Comparison of ENCODE assay signal across 27 cellular contexts in genomic region chr12:132651444-132652100, GRCh38. TPM values are rescaled to one million over a fixed set of nuclear protein-coding genes. Genes with fewer than 3 reads are reported as not detected.
DNase-seq lines count a peak whose midpoint lies in the region; ATAC-seq and TF ChIP-seq lines count a peak whose summit lies in the region.
"Had no signal": no experiment of that assay in that cellular context is flagged by ENCODE, and none has a peak within 500 bp of the region (broad histone marks: within the 10 kb centered on the region; RNA-seq: fewer than 3 reads in every experiment).

No MANE protein-coding gene starts in this region.

- H3K4me3 Mint-ChIP-seq in activated CD4-positive, alpha-beta memory T cell treated with anti-CD3 and anti-CD28 coated beads, Interleukin-2, amount 10 ng/mL, durations not matched to agents 7 days and 5 days = no peak overlapping the region
- no peak overlapping the region for H3K4me3 Mint-ChIP-seq in activated CD4-positive, alpha-beta memory T cell treated with anti-CD3 and anti-CD28 coated beads for 36 hours
- H3K4me3 Mint-ChIP-seq in stimulated activated effector memory CD8-positive, alpha-beta T cell treated with anti-CD3 and anti-CD28 coated beads, Interleukin-12 subunit alpha, Interleukin-12 subunit beta, amount 100 ng/mL, for 72 hours = no peak overlapping the region
- H3K4me3 Mint-ChIP-seq: activated CD4-positive, alpha-beta T cell treated with anti-CD3 and anti-CD28 coated beads, Interleukin-2, amount 10 ng/mL, durations not matched to agents 24 days and 14 days; activated naive CD4-positive, alpha-beta T cell treated with anti-CD3 and anti-CD28 coated beads for 36 hours; CD4-positive, CD25-positive, alpha-beta regulatory T cell; central memory CD8-positive, alpha-beta T cell; naive thymus-derived CD4-positive, alpha-beta T cell; stimulated activated naive B cell treated with anti-CD40 and anti-IgM and Interleukin-4, amounts not matched to agents 10 μg/mL and 1 μg/mL and 100 μg/mL, for 72 hours had no signal

- no peaks in the 10 kb centered on the region for H3K27me3 Mint-ChIP-seq in activated CD4-positive, alpha-beta memory T cell treated with anti-CD3 and anti-CD28 coated beads, Interleukin-2, amount 10 ng/mL, durations not matched to agents 7 days and 5 days
- no peaks in the 10 kb centered on the region for H3K27me3 Mint-ChIP-seq in activated CD4-positive, alpha-beta memory T cell treated with anti-CD3 and anti-CD28 coated beads for 36 hours
- H3K27me3 Mint-ChIP-seq: activated CD4-positive, alpha-beta T cell treated with anti-CD3 and anti-CD28 coated beads, Interleukin-2, amount 10 ng/mL, durations not matched to agents 24 days and 14 days; CD4-positive, CD25-positive, alpha-beta regulatory T cell; central memory CD8-positive, alpha-beta T cell; naive thymus-derived CD4-positive, alpha-beta T cell; stimulated activated naive B cell treated with anti-CD40 and anti-IgM and Interleukin-4, amounts not matched to agents 10 μg/mL and 1 μg/mL and 100 μg/mL, for 72 hours had no signal

- POLR2A ChIA-PET in activated CD4-positive, alpha-beta memory T cell treated with anti-CD3 and anti-CD28 coated beads, Interleukin-2, amount 10 ng/mL, durations not matched to agents 7 days and 5 days (lab: Charles Lee) = no interaction called here
- POLR2A ChIA-PET in activated CD4-positive, alpha-beta memory T cell treated with anti-CD3 and anti-CD28 coated beads for 36 hours (lab: Charles Lee) = no interaction called here
- POLR2A ChIA-PET in RWPE1 (lab: Yijun Ruan, JAX; ENCODE audit: low non-redundant PET) = no interaction called here

- peak overlapping the region; percentile 35 for H3K27ac Mint-ChIP-seq in activated CD4-positive, alpha-beta memory T cell treated with anti-CD3 and anti-CD28 coated beads, Interleukin-2, amount 10 ng/mL, durations not matched to agents 7 days and 5 days
- H3K27ac Mint-ChIP-seq in activated CD4-positive, alpha-beta memory T cell treated with anti-CD3 and anti-CD28 coated beads for 36 hours = no peak overlapping the region
- H3K27ac Mint-ChIP-seq in stimulated activated effector memory CD8-positive, alpha-beta T cell treated with anti-CD3 and anti-CD28 coated beads, Interleukin-12 subunit alpha, Interleukin-12 subunit beta, amount 100 ng/mL, for 72 hours = peak overlapping the region; percentile 60
- H3K27ac Mint-ChIP-seq: activated CD4-positive, alpha-beta T cell treated with anti-CD3 and anti-CD28 coated beads, Interleukin-2, amount 10 ng/mL, durations not matched to agents 24 days and 14 days; activated naive CD4-positive, alpha-beta T cell treated with anti-CD3 and anti-CD28 coated beads for 36 hours; CD4-positive, CD25-positive, alpha-beta regulatory T cell; stimulated activated naive B cell treated with anti-CD40 and anti-IgM and Interleukin-4, amounts not matched to agents 10 μg/mL and 1 μg/mL and 100 μg/mL, for 72 hours had no signal

- DNase-seq in NCI-H2029 treated with DMSO at 0.1 percent for 48 hours (lab: John Stamatoyannopoulos, UW) (peak; percentile 98), NCI-H2029 (lab: John Stamatoyannopoulos, UW) (no peak), RWPE1 (ENCODE audit: low spot score) (no peak), UCSD-AML1 (lab: John Stamatoyannopoulos, UW; ENCODE audit: unreplicated experiment) (no peak), foreskin melanocyte (no peak)
- no peak for DNase-seq in activated CD4-positive, alpha-beta memory T cell treated with anti-CD3 and anti-CD28 coated beads, Interleukin-2, amount 10 ng/mL, durations not matched to agents 7 days and 5 days
- no peak for DNase-seq in activated CD4-positive, alpha-beta memory T cell treated with anti-CD3 and anti-CD28 coated beads for 36 hours
- no peak for DNase-seq in stimulated activated effector memory CD8-positive, alpha-beta T cell treated with anti-CD3 and anti-CD28 coated beads, Interleukin-12 subunit alpha, Interleukin-12 subunit beta, amount 100 ng/mL, for 72 hours (ENCODE audit: low spot score in 2 of 2)
- DNase-seq: activated CD4-positive, alpha-beta T cell treated with anti-CD3 and anti-CD28 coated beads, Interleukin-2, amount 10 ng/mL, durations not matched to agents 24 days and 14 days; activated naive CD4-positive, alpha-beta T cell treated with anti-CD3 and anti-CD28 coated beads for 36 hours; activated T-cell treated with anti-CD3 and anti-CD28 coated beads for 4 hours; CD4-positive, CD25-positive, alpha-beta regulatory T cell; left colon; mesendoderm; MG63; naive thymus-derived CD4-positive, alpha-beta T cell; NCI-H774; Peyer's patch; SK-N-SH; stimulated activated naive B cell treated with anti-CD40 and anti-IgM and Interleukin-4, amounts not matched to agents 10 μg/mL and 1 μg/mL and 100 μg/mL, for 72 hours had no signal

- intact Hi-C loops in activated CD4-positive, alpha-beta memory T cell treated with anti-CD3 and anti-CD28 coated beads for 36 hours (cut with micrococcal nuclease) = no loop called here

- ATAC-seq in stimulated activated effector memory CD8-positive, alpha-beta T cell treated with anti-CD3 and anti-CD28 coated beads, Interleukin-12 subunit alpha, Interleukin-12 subunit beta, amount 100 ng/mL, for 72 hours = no peak
- ATAC-seq: left colon; naive thymus-derived CD4-positive, alpha-beta T cell; sciatic nerve; stimulated activated naive B cell treated with anti-CD40 and anti-IgM and Interleukin-4, amounts not matched to agents 10 μg/mL and 1 μg/mL and 100 μg/mL, for 72 hours had no signal

- H3K36me3 Mint-ChIP-seq in activated CD4-positive, alpha-beta memory T cell treated with anti-CD3 and anti-CD28 coated beads, Interleukin-2, amount 10 ng/mL, durations not matched to agents 7 days and 5 days (ENCODE audit: low read depth) = peaks cover 63% of the 10 kb centered on the region
- H3K36me3 Mint-ChIP-seq in activated CD4-positive, alpha-beta memory T cell treated with anti-CD3 and anti-CD28 coated beads for 36 hours = peaks cover 38% of the 10 kb centered on the region
- peaks cover 100% of the 10 kb centered on the region for H3K36me3 Mint-ChIP-seq in stimulated activated effector memory CD8-positive, alpha-beta T cell treated with anti-CD3 and anti-CD28 coated beads, Interleukin-12 subunit alpha, Interleukin-12 subunit beta, amount 100 ng/mL, for 72 hours

- H3K27ac ChIP-seq in RWPE1 = peak overlapping the region; percentile 21; the same call in 1 of the 2 replicates
- H3K27ac ChIP-seq: esophagus muscularis mucosa, parathyroid adenoma, Peyer's patch, thoracic aorta had no signal

- peaks cover 9% of the 10 kb centered on the region for H3K4me1 Mint-ChIP-seq in activated CD4-positive, alpha-beta memory T cell treated with anti-CD3 and anti-CD28 coated beads, Interleukin-2, amount 10 ng/mL, durations not matched to agents 7 days and 5 days
- H3K4me1 Mint-ChIP-seq in activated CD4-positive, alpha-beta memory T cell treated with anti-CD3 and anti-CD28 coated beads for 36 hours (ENCODE audit: low read depth) = no peaks in the 10 kb centered on the region
- no peaks in the 10 kb centered on the region for H3K4me1 Mint-ChIP-seq in stimulated activated effector memory CD8-positive, alpha-beta T cell treated with anti-CD3 and anti-CD28 coated beads, Interleukin-12 subunit alpha, Interleukin-12 subunit beta, amount 100 ng/mL, for 72 hours
- H3K4me1 Mint-ChIP-seq: CD4-positive, CD25-positive, alpha-beta regulatory T cell; central memory CD8-positive, alpha-beta T cell; naive thymus-derived CD4-positive, alpha-beta T cell; stimulated activated naive B cell treated with anti-CD40 and anti-IgM and Interleukin-4, amounts not matched to agents 10 μg/mL and 1 μg/mL and 100 μg/mL, for 72 hours had no signal

- TF ChIP-seq CTCF in RWPE1 (conservative IDR thresholded peaks at IDR 0.05; ENCODE audit: low read depth) = no peak

- CTCF ChIA-PET in activated CD4-positive, alpha-beta memory T cell treated with anti-CD3 and anti-CD28 coated beads, Interleukin-2, amount 10 ng/mL, durations not matched to agents 7 days and 5 days (lab: Charles Lee) = no interaction called here
- CTCF ChIA-PET in activated CD4-positive, alpha-beta memory T cell treated with anti-CD3 and anti-CD28 coated beads for 36 hours (lab: Charles Lee) = interaction anchor here (1.9 to 2.0 kb wide), 2 partner anchors 13 to 37 kb away, joined by 6 to 8 read pairs; no protein-coding TSS in a partner anchor
- CTCF ChIA-PET in RWPE1 (lab: Yijun Ruan, JAX) = interaction anchor here (0.6 kb wide), 1 partner anchor 13 kb away, joined by 3 read pairs; no protein-coding TSS in a partner anchor

- no peaks in the 10 kb centered on the region for H3K9me3 Mint-ChIP-seq in activated CD4-positive, alpha-beta memory T cell treated with anti-CD3 and anti-CD28 coated beads, Interleukin-2, amount 10 ng/mL, durations not matched to agents 7 days and 5 days
- H3K9me3 Mint-ChIP-seq in activated CD4-positive, alpha-beta memory T cell treated with anti-CD3 and anti-CD28 coated beads for 36 hours = no peaks in the 10 kb centered on the region
- no peaks in the 10 kb centered on the region for H3K9me3 Mint-ChIP-seq in stimulated activated effector memory CD8-positive, alpha-beta T cell treated with anti-CD3 and anti-CD28 coated beads, Interleukin-12 subunit alpha, Interleukin-12 subunit beta, amount 100 ng/mL, for 72 hours
- H3K9me3 Mint-ChIP-seq: activated CD4-positive, alpha-beta T cell treated with anti-CD3 and anti-CD28 coated beads, Interleukin-2, amount 10 ng/mL, durations not matched to agents 24 days and 14 days; activated naive CD4-positive, alpha-beta T cell treated with anti-CD3 and anti-CD28 coated beads for 36 hours; CD4-positive, CD25-positive, alpha-beta regulatory T cell; central memory CD8-positive, alpha-beta T cell; stimulated activated naive B cell treated with anti-CD40 and anti-IgM and Interleukin-4, amounts not matched to agents 10 μg/mL and 1 μg/mL and 100 μg/mL, for 72 hours had no signal

RNA-seq across cellular contexts. Expression of gene P2RX2, which starts 33.0 kb away (rescaled TPM):
- not detected for total RNA-seq in activated CD4-positive, alpha-beta memory T cell treated with anti-CD3 and anti-CD28 coated beads, Interleukin-2, amount 10 ng/mL, durations not matched to agents 7 days and 5 days
- total RNA-seq in activated CD4-positive, alpha-beta memory T cell treated with anti-CD3 and anti-CD28 coated beads for 36 hours = not detected
- total RNA-seq: activated CD4-positive, alpha-beta T cell treated with anti-CD3 and anti-CD28 coated beads, Interleukin-2, amount 10 ng/mL, durations not matched to agents 24 days and 14 days; activated naive CD4-positive, alpha-beta T cell treated with anti-CD3 and anti-CD28 coated beads for 36 hours; CD4-positive, CD25-positive, alpha-beta regulatory T cell; Daoy; glomerular endothelial cell; sciatic nerve; thoracic aorta had no signal

RNA-seq across cellular contexts. Expression of gene POLE, which starts 35.6 kb away (rescaled TPM):
- total RNA-seq in activated CD4-positive, alpha-beta memory T cell treated with anti-CD3 and anti-CD28 coated beads, Interleukin-2, amount 10 ng/mL, durations not matched to agents 7 days and 5 days = 100 to 1,000 TPM; 108 to 117 TPM
- 100 to 1,000 TPM; 112 to 114 TPM for total RNA-seq in activated CD4-positive, alpha-beta memory T cell treated with anti-CD3 and anti-CD28 coated beads for 36 hours

RNA-seq across cellular contexts. Expression of gene PXMP2, which starts 35.8 kb away (rescaled TPM):
- 10 to 100 TPM; 24.5 to 24.9 TPM for total RNA-seq in activated CD4-positive, alpha-beta memory T cell treated with anti-CD3 and anti-CD28 coated beads, Interleukin-2, amount 10 ng/mL, durations not matched to agents 7 days and 5 days
- 10 to 100 TPM; 17.8 to 20.9 TPM for total RNA-seq in activated CD4-positive, alpha-beta memory T cell treated with anti-CD3 and anti-CD28 coated beads for 36 hours

RNA-seq across cellular contexts. Expression of gene LRCOL1, which starts 41.2 kb away (rescaled TPM):
- not detected for total RNA-seq in activated CD4-positive, alpha-beta memory T cell treated with anti-CD3 and anti-CD28 coated beads, Interleukin-2, amount 10 ng/mL, durations not matched to agents 7 days and 5 days
- total RNA-seq in activated CD4-positive, alpha-beta memory T cell treated with anti-CD3 and anti-CD28 coated beads for 36 hours = not detected
- total RNA-seq: activated CD4-positive, alpha-beta T cell treated with anti-CD3 and anti-CD28 coated beads, Interleukin-2, amount 10 ng/mL, durations not matched to agents 24 days and 14 days; activated naive CD4-positive, alpha-beta T cell treated with anti-CD3 and anti-CD28 coated beads for 36 hours; CD4-positive, CD25-positive, alpha-beta regulatory T cell; Daoy; esophagus muscularis mucosa; glomerular endothelial cell; left colon; naive thymus-derived CD4-positive, alpha-beta T cell; Peyer's patch; sciatic nerve; thoracic aorta had no signal

RNA-seq across cellular contexts. Expression of gene PGAM5, which starts 59.1 kb away (rescaled TPM):
- 10 to 100 TPM; 32.5 to 35.1 TPM for total RNA-seq in activated CD4-positive, alpha-beta memory T cell treated with anti-CD3 and anti-CD28 coated beads, Interleukin-2, amount 10 ng/mL, durations not matched to agents 7 days and 5 days
- total RNA-seq in activated CD4-positive, alpha-beta memory T cell treated with anti-CD3 and anti-CD28 coated beads for 36 hours = 10 to 100 TPM; 54.3 to 56.4 TPM
